In genomic region chr1:200242379-200243041, GRCh38 we compare ENCODE assay signal across 1 cellular context.
TF ChIP-seq lines count a peak whose summit lies in the region.

No MANE protein-coding gene starts in this region.

TF ChIP-seq in HepG2, 621 proteins besides CTCF, POLR2A, EP300 and RAD21 (continued from another document):
- TF ChIP-seq, protein P1, sequence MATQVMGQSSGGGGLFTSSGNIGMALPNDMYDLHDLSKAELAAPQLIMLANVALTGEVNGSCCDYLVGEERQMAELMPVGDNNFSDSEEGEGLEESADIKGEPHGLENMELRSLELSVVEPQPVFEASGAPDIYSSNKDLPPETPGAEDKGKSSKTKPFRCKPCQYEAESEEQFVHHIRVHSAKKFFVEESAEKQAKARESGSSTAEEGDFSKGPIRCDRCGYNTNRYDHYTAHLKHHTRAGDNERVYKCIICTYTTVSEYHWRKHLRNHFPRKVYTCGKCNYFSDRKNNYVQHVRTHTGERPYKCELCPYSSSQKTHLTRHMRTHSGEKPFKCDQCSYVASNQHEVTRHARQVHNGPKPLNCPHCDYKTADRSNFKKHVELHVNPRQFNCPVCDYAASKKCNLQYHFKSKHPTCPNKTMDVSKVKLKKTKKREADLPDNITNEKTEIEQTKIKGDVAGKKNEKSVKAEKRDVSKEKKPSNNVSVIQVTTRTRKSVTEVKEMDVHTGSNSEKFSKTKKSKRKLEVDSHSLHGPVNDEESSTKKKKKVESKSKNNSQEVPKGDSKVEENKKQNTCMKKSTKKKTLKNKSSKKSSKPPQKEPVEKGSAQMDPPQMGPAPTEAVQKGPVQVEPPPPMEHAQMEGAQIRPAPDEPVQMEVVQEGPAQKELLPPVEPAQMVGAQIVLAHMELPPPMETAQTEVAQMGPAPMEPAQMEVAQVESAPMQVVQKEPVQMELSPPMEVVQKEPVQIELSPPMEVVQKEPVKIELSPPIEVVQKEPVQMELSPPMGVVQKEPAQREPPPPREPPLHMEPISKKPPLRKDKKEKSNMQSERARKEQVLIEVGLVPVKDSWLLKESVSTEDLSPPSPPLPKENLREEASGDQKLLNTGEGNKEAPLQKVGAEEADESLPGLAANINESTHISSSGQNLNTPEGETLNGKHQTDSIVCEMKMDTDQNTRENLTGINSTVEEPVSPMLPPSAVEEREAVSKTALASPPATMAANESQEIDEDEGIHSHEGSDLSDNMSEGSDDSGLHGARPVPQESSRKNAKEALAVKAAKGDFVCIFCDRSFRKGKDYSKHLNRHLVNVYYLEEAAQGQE (IDR thresholded peaks at IDR 0.05; ENCODE audit: borderline replicate concordance in 1 of 2, low read depth in 1 of 2, low read length in 2 of 2): no peak
- no peak for TF ChIP-seq ZNF367 (CRISPR knock-in tag; IDR thresholded peaks at IDR 0.05; ENCODE audit: borderline replicate concordance)
- no peak for TF ChIP-seq ZNF12 (CRISPR knock-in tag; IDR thresholded peaks at IDR 0.05)
- TF ChIP-seq, protein P2, sequence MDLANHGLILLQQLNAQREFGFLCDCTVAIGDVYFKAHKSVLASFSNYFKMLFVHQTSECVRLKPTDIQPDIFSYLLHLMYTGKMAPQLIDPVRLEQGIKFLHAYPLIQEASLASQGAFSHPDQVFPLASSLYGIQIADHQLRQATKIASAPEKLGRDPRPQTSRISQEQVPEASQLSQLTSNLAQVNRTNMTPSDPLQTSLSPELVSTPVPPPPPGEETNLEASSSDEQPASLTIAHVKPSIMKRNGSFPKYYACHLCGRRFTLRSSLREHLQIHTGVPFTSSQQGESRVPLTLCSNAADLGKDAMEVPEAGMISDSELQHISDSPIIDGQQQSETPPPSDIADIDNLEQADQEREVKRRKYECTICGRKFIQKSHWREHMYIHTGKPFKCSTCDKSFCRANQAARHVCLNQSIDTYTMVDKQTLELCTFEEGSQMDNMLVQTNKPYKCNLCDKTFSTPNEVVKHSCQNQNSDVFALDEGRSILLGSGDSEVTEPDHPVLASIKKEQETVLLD (CRISPR knock-in tag; IDR thresholded peaks at IDR 0.05; ENCODE audit: low read depth): no peak
- no peak for TF ChIP-seq PHB2 (IDR thresholded peaks at IDR 0.05; ENCODE audit: partially characterized antibody)
- no peak for TF ChIP-seq NR2F6 (IDR thresholded peaks at IDR 0.05)
- no peak for TF ChIP-seq NR2F6 (CRISPR knock-in tag; IDR thresholded peaks at IDR 0.05)
- no peak for TF ChIP-seq CBX1 (IDR thresholded peaks at IDR 0.05; ENCODE audit: low read depth)
- no peak for TF ChIP-seq DNMT3B (CRISPR knock-in tag; conservative IDR thresholded peaks at IDR 0.05)
- no peak for TF ChIP-seq PCBP2 (optimal IDR thresholded peaks at IDR 0.05; ENCODE audit: low read depth, low read length, poor library complexity, severe bottlenecking)
- no peak for TF ChIP-seq ZNF335 (CRISPR knock-in tag; IDR thresholded peaks at IDR 0.05)
- no peak for TF ChIP-seq ZFP36 (IDR thresholded peaks at IDR 0.05; ENCODE audit: borderline replicate concordance, low read depth, low read length, partially characterized antibody)
